Comparison of ENCODE assay signal across 20 cellular contexts in genomic region chr3:28703858-28704257, GRCh38.
DNase-seq lines count a peak whose midpoint lies in the region; ATAC-seq, FAIRE-seq and TF ChIP-seq lines count a peak whose summit lies in the region.
"Had no signal": no experiment of that assay in that cellular context is flagged by ENCODE, and none has a peak within 500 bp of the region (broad histone marks: within the 10 kb centered on the region; RNA-seq: fewer than 3 reads in every experiment).

No MANE protein-coding gene starts in this region.

- H2BK20ac ChIP-seq in H1 (ENCODE audit: low read length) = no peak overlapping the region

- H4K8ac ChIP-seq in H1 (ENCODE audit: extremely low read depth, insufficient read depth, low read length) = peak overlapping the region; percentile 25; the same call in 1 of the 2 replicates

- H3K79me1 ChIP-seq in H1 (ENCODE audit: low read depth, low read length) = no peaks in the 10 kb centered on the region

- FAIRE-seq in H1 (lab: Jason Lieb, UNC) = no peak
- FAIRE-seq: A204.1, D721Med, G401.6, GM12891, GM19239 had no signal

- no peak overlapping the region for H3K18ac ChIP-seq in H1 (ENCODE audit: extremely low read depth, low read length)

- H3K23me2 ChIP-seq in H1 (ENCODE audit: low read depth, low read length) = no peaks in the 10 kb centered on the region

- TF ChIP-seq POLR2A in H1 (IDR thresholded peaks at IDR 0.05; ENCODE audit: control extremely low read depth in 1 of 2, low read depth in 2 of 2, low read length in 2 of 2) = no peak

- H3K4me1 ChIP-seq in H1 (replicated peaks in 1 of 4; ENCODE audit: control insufficient read depth in 3 of 4, insufficient read depth in 4 of 4, low read length in 3 of 4) = peaks cover 0 to 6% (median 5%) of the 10 kb centered on the region in 4 experiments; a peak in 3 of 7 replicates
- no peaks in the 10 kb centered on the region for H3K4me1 ChIP-seq in BE2C
- H3K4me1 ChIP-seq: BLaER1 treated with 17β-estradiol and CSF1 and Interleukin-3, amounts not matched to agents 10 nM and 100 nM; Caco-2 had no signal

- no peak overlapping the region for H2AK5ac ChIP-seq in H1 (ENCODE audit: low read depth, low read length)

- H4K5ac ChIP-seq in H1 (ENCODE audit: insufficient read length, low read depth, low read length) = no peak overlapping the region

- TF ChIP-seq RAD21 in H1 (IDR thresholded peaks at IDR 0.05 in 1 of 2, conservative IDR thresholded peaks at IDR 0.05 in 1 of 2; ENCODE audit: low read depth in 2 of 2, low read length in 2 of 2) = no peak

- TF ChIP-seq CTCF in WTC11 (IDR thresholded peaks at IDR 0.05) (no peak), H1 (IDR thresholded peaks at IDR 0.05; ENCODE audit: control extremely low read depth in 1 of 3, insufficient read depth in 1 of 3, low read depth in 1 of 3, low read length in 3 of 3) (no peak), RWPE1 (conservative IDR thresholded peaks at IDR 0.05; ENCODE audit: low read depth) (no peak), BE2C (IDR thresholded peaks at IDR 0.05; ENCODE audit: low read depth, low read length) (no peak)

- H3K4me3 ChIP-seq in H1 (ENCODE audit: extremely low read depth in 1 of 4, insufficient read depth in 2 of 4, low read depth in 3 of 4, low read length in 4 of 4) (no peak overlapping the region), BE2C (ENCODE audit: low read depth, low read length) (no peak overlapping the region)
- H3K4me3 ChIP-seq: BLaER1 treated with 17β-estradiol and CSF1 and Interleukin-3, amounts not matched to agents 10 nM and 100 nM had no signal

- no peak overlapping the region for H2BK5ac ChIP-seq in H1 (ENCODE audit: low read depth, low read length)

- no peak overlapping the region for H3K4me3 Mint-ChIP-seq in WTC11
- H3K4me3 Mint-ChIP-seq: CD4-positive, alpha-beta T cell; CD8-positive, alpha-beta T cell had no signal

- no peak overlapping the region for H3K27ac Mint-ChIP-seq in WTC11
- H3K27ac Mint-ChIP-seq: CD4-positive, alpha-beta T cell; CD8-positive, alpha-beta T cell had no signal

- H3K27me3 Mint-ChIP-seq in WTC11 (ENCODE audit: low read depth) = no peaks in the 10 kb centered on the region
- H3K27me3 Mint-ChIP-seq: CD4-positive, alpha-beta T cell had no signal

- H4K20me1 ChIP-seq in H1 (replicated peaks in 1 of 2; ENCODE audit: control insufficient read depth in 1 of 2, insufficient read depth in 2 of 2, low read length in 2 of 2) = no peaks in the 10 kb centered on the region
- H4K20me1 ChIP-seq: BLaER1 treated with 17β-estradiol and CSF1 and Interleukin-3, amounts not matched to agents 10 nM and 100 nM had no signal

- H3K9ac ChIP-seq in H1 (replicated peaks in 1 of 4; ENCODE audit: extremely low read depth in 1 of 4, low read depth in 3 of 4, low read length in 3 of 4) = no peak overlapping the region
- H3K9ac ChIP-seq: BLaER1 treated with 17β-estradiol and CSF1 and Interleukin-3, amounts not matched to agents 10 nM and 100 nM had no signal

- no peak for TF ChIP-seq EP300 in H1 (IDR thresholded peaks at IDR 0.05; ENCODE audit: borderline replicate concordance in 1 of 2, low read depth in 2 of 2, low read length in 2 of 2)

- DNase-seq in WTC11 (ENCODE audit: low spot score) = no peak
- no peak for DNase-seq in H1 (ENCODE audit: low read depth in 1 of 2, low spot score in 2 of 2)
- DNase-seq in RWPE1 (ENCODE audit: low spot score) = no peak
- no peak for DNase-seq in stimulated activated CD4-positive, alpha-beta T cell treated with anti-CD3 and anti-CD28 coated beads, Interleukin-2, amount 100 ng/mL, for 24 hours
- DNase-seq in BE2C = no peak
- DNase-seq: 8988T; ACHN; Caco-2; Calu3; CD4-positive, alpha-beta T cell; CD8-positive, alpha-beta T cell; DMS79 treated with DMSO at 0.1 percent for 48 hours; GF-D8 had no signal

- no peak overlapping the region for H3K23ac ChIP-seq in H1 (ENCODE audit: insufficient read length)

- no peak overlapping the region for H2BK15ac ChIP-seq in H1 (ENCODE audit: low read length)

- no peak overlapping the region for H4K91ac ChIP-seq in H1 (replicated peaks; ENCODE audit: insufficient read length, low read length)

- no peaks in the 10 kb centered on the region for H3K9me3 ChIP-seq in H1 (ENCODE audit: insufficient read depth in 2 of 2, low read depth in 1 of 2, low read length in 1 of 2)
- no peaks in the 10 kb centered on the region for H3K9me3 ChIP-seq in BE2C
- H3K9me3 ChIP-seq: BLaER1 treated with 17β-estradiol and CSF1 and Interleukin-3, amounts not matched to agents 10 nM and 100 nM; Caco-2 had no signal

- no peak overlapping the region for H3K4me2 ChIP-seq in H1 (ENCODE audit: insufficient read depth in 1 of 2, low read depth in 2 of 2, low read length in 2 of 2)
- H3K4me2 ChIP-seq: BLaER1 treated with 17β-estradiol and CSF1 and Interleukin-3, amounts not matched to agents 10 nM and 100 nM had no signal

- no peak overlapping the region for H2AFZ ChIP-seq in H1 (ENCODE audit: low read length)

- H3K27me3 ChIP-seq in H1 (replicated peaks in 1 of 4; ENCODE audit: control insufficient read depth in 3 of 4, extremely low read depth in 1 of 4, insufficient read depth in 3 of 4, low read length in 3 of 4) = no peaks in the 10 kb centered on the region
- H3K27me3 ChIP-seq in BE2C = no peaks in the 10 kb centered on the region
- H3K27me3 ChIP-seq: BLaER1 treated with 17β-estradiol and CSF1 and Interleukin-3, amounts not matched to agents 10 nM and 100 nM had no signal

- no peak overlapping the region for H3K56ac ChIP-seq in H1 (replicated peaks; ENCODE audit: insufficient read length, low read depth, low read length)

- H3K79me2 ChIP-seq in H1 (ENCODE audit: control insufficient read depth in 1 of 2, insufficient read depth in 2 of 2, low read length in 2 of 2) = no peaks in the 10 kb centered on the region; a peak in 1 of 4 replicates

- CTCF ChIA-PET in WTC11 (lab: Charles Lee) = interaction anchor here (4.3 kb wide), 1 partner anchor 36 kb away, joined by 20 read pairs; no protein-coding TSS in a partner anchor
- CTCF ChIA-PET in H1 (lab: Charles Lee; ENCODE audit: partially characterized antibody) = interaction anchor here (0.9 to 2.8 kb wide), 4 partner anchors 11 to 35 kb away, joined by 3 to 15 read pairs (median 6); no protein-coding TSS in a partner anchor
- CTCF ChIA-PET in RWPE1 (lab: Yijun Ruan, JAX) = no interaction called here

- no peak overlapping the region for H3K14ac ChIP-seq in H1 (ENCODE audit: insufficient read length)

- peaks cover 18% of the 10 kb centered on the region for H3K4me1 Mint-ChIP-seq in WTC11

- H2BK12ac ChIP-seq in H1 (ENCODE audit: low read depth, low read length) = no peak overlapping the region

- H3K36me3 Mint-ChIP-seq in WTC11 = no peaks in the 10 kb centered on the region
- H3K36me3 Mint-ChIP-seq: CD8-positive, alpha-beta T cell had no signal

- no peaks in the 10 kb centered on the region for H3K36me3 ChIP-seq in H1 (ENCODE audit: control insufficient read depth in 2 of 4, insufficient read depth in 4 of 4, low read length in 3 of 4)
- no peaks in the 10 kb centered on the region for H3K36me3 ChIP-seq in BE2C
- H3K36me3 ChIP-seq: BLaER1 treated with 17β-estradiol and CSF1 and Interleukin-3, amounts not matched to agents 10 nM and 100 nM had no signal

- H3K27ac ChIP-seq in H1 (ENCODE audit: low read depth, low read length) = no peak overlapping the region
- H3K27ac ChIP-seq in RWPE1 = no peak overlapping the region
- H3K27ac ChIP-seq: BLaER1 treated with 17β-estradiol and CSF1 and Interleukin-3, amounts not matched to agents 10 nM and 100 nM; C4-2B had no signal

- no peak overlapping the region for H3K4ac ChIP-seq in H1 (replicated peaks; ENCODE audit: insufficient read length, low read depth, low read length)

- H3K9me3 Mint-ChIP-seq in WTC11 = no peaks in the 10 kb centered on the region
- H3K9me3 Mint-ChIP-seq: CD8-positive, alpha-beta T cell had no signal

- POLR2A ChIA-PET in WTC11 (lab: Charles Lee) (interaction anchor here (0.6 kb wide), 1 partner anchor 10 kb away, joined by 3 read pairs; no protein-coding TSS in a partner anchor), H1 (lab: Charles Lee; ENCODE audit: partially characterized antibody) (no interaction called here), RWPE1 (lab: Yijun Ruan, JAX; ENCODE audit: low non-redundant PET) (no interaction called here)

- no peak overlapping the region for H2BK120ac ChIP-seq in H1 (replicated peaks; ENCODE audit: low read depth, low read length)

- ATAC-seq in WTC11 = peak; percentile 64
- ATAC-seq: CD8-positive, alpha-beta T cell had no signal

TF ChIP-seq in WTC11, 78 proteins besides CTCF, POLR2A, EP300 and RAD21 (continues in another document):
- TF ChIP-seq TP53 (CRISPR knock-in tag; IDR thresholded peaks at IDR 0.05) (no peak), USF1 (CRISPR knock-in tag; IDR thresholded peaks at IDR 0.05) (no peak), IRF1 (CRISPR knock-in tag; IDR thresholded peaks at IDR 0.05) (no peak)

TF ChIP-seq in H1, 55 proteins besides CTCF, POLR2A, EP300 and RAD21 (continues in another document):
- TF ChIP-seq RBBP5 (IDR thresholded peaks at IDR 0.05; ENCODE audit: borderline replicate concordance, low read depth, low read length) (no peak), EGR1 (IDR thresholded peaks at IDR 0.05; ENCODE audit: borderline replicate concordance, low read depth, low read length) (no peak), SP2 (IDR thresholded peaks at IDR 0.05; ENCODE audit: low read length) (no peak), BACH1 (IDR thresholded peaks at IDR 0.05; ENCODE audit: low read length) (no peak), CEBPB (IDR thresholded peaks at IDR 0.05; ENCODE audit: low read depth, low read length) (no peak), CBX8 (IDR thresholded peaks at IDR 0.05; ENCODE audit: borderline replicate concordance, low read depth, low read length) (no peak), TBP (IDR thresholded peaks at IDR 0.05; ENCODE audit: low read depth, low read length) (no peak)
